In the genomic region with DNA sequence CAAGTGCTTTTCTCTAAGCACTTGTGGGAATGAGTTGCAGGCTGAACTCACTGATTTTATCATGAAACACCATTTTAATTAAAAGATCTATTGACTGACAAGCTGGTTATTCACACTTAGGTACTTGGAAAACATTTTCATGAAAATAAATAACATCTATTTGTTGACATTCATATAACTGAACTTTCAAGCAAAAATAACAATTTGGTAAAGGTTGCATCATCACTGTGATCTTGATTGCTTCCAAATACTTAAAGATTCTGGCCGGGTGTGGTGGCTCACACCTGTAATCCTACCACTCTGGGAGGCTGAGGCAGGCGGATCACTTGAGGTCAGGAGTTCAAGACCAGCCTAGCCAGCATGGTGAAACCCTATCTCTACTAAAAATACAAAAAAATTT, we compare ENCODE assay signal across 2 cellular contexts.
A peak's percentile ranks its signal among the peaks of the same experiment; 100 is the strongest.
TF ChIP-seq lines count a peak whose summit lies in the region.

No MANE protein-coding gene starts in this region.

TF ChIP-seq in HepG2, 621 proteins besides CTCF, POLR2A, EP300 and RAD21:
- TF ChIP-seq MEIS2 (CRISPR knock-in tag; IDR thresholded peaks at IDR 0.05) (no peak), HOXA9 (CRISPR knock-in tag; IDR thresholded peaks at IDR 0.05; ENCODE audit: borderline replicate concordance) (no peak), ATF7 (IDR thresholded peaks at IDR 0.05) (0 out of 2 replicates have a peak, but pooled peaks have one; percentile 7), ATF7 (CRISPR knock-in tag; IDR thresholded peaks at IDR 0.05) (no peak), ZFP36L2 (CRISPR knock-in tag; IDR thresholded peaks at IDR 0.05) (no peak), ZNF788 (CRISPR knock-in tag; IDR thresholded peaks at IDR 0.05; ENCODE audit: borderline replicate concordance) (no peak), CEBPB (IDR thresholded peaks at IDR 0.05; ENCODE audit: borderline replicate concordance, low read depth, low read length) (peak; percentile 44; the same call in 1 of the 2 replicates), TCF7 (IDR thresholded peaks at IDR 0.05; ENCODE audit: low read depth) (no peak)

TF ChIP-seq in H1, 55 proteins besides CTCF, POLR2A, EP300 and RAD21:
- TF ChIP-seq HDAC6 (IDR thresholded peaks at IDR 0.05; ENCODE audit: low read depth, low read length), result no peak
- TF ChIP-seq CEBPB (IDR thresholded peaks at IDR 0.05; ENCODE audit: low read depth, low read length), result peak; percentile 18; the same call in 1 of the 2 replicates
